In genomic region chr2:176124358-176125214, GRCh38 we compare ENCODE assay signal across 22 cellular contexts. TPM values are rescaled to one million over a fixed set of nuclear protein-coding genes. Genes with fewer than 3 reads are reported as not detected.
DNase-seq lines count a peak whose midpoint lies in the region; ATAC-seq, FAIRE-seq and TF ChIP-seq lines count a peak whose summit lies in the region.
"Had no signal": no experiment of that assay in that cellular context is flagged by ENCODE, and none has a peak within 500 bp of the region (broad histone marks: within the 10 kb centered on the region; RNA-seq: fewer than 3 reads in every experiment).

No MANE protein-coding gene starts in this region.

- no peaks in the 10 kb centered on the region for H3K9me3 Mint-ChIP-seq in T-helper 1 cell treated with Interleukin-12 subunit alpha and Interleukin-12 subunit beta and Interleukin-4 antibody, amounts not matched to agents 30 μg/mL and 1 μg/mL, for 36 hours
- H3K9me3 Mint-ChIP-seq: effector memory CD8-positive, alpha-beta T cell had no signal

- POLR2A ChIA-PET in RWPE1 (lab: Yijun Ruan, JAX; ENCODE audit: low non-redundant PET), result no interaction called here

- peak overlapping the region; percentile 72 to 75 for H3K4me3 ChIP-seq in kidney (ENCODE audit: low read length in 2 of 2)
- H3K4me3 ChIP-seq in sigmoid colon, result no peak overlapping the region
- H3K4me3 ChIP-seq: left lung had no signal

- TF ChIP-seq POLR2A in sigmoid colon (IDR thresholded peaks at IDR 0.05), result no peak

- H3K9me3 ChIP-seq in kidney (ENCODE audit: control insufficient read depth in 1 of 2, low read length in 2 of 2), result no peaks in the 10 kb centered on the region
- H3K9me3 ChIP-seq in sigmoid colon, result no peaks in the 10 kb centered on the region
- H3K9me3 ChIP-seq: left lung had no signal

- H3K27me3 ChIP-seq in sigmoid colon, result peaks cover 0 to 57% (median 24%) of the 10 kb centered on the region in 3 donors

- no peak for DNase-seq in T-helper 1 cell
- DNase-seq in RWPE1 (ENCODE audit: low spot score), result no peak
- peak; percentile 87 for DNase-seq in kidney
- peak; percentile 60 for DNase-seq in sigmoid colon
- no peak for DNase-seq in NCI-H774 (lab: John Stamatoyannopoulos, UW)
- DNase-seq: activated CD4-positive, alpha-beta T cell treated with anti-CD3 and anti-CD28 coated beads for 4 hours; amniotic stem cell; effector memory CD8-positive, alpha-beta T cell; NCI-H1417; NCI-H2171; NCI-H82 had no signal

- no peak for TF ChIP-seq EP300 in sigmoid colon (IDR thresholded peaks at IDR 0.05)

- FAIRE-seq in kidney (lab: Jason Lieb, UNC), result no peak

- H3K36me3 ChIP-seq in kidney (ENCODE audit: control insufficient read depth in 1 of 2, insufficient read depth in 2 of 2, low read length in 2 of 2), result no peaks in the 10 kb centered on the region
- peaks cover 0 to 12% (median 0%) of the 10 kb centered on the region in 4 donors for H3K36me3 ChIP-seq in sigmoid colon
- H3K36me3 ChIP-seq: left lung had no signal

- peak overlapping the region; percentile 29 for H3K27ac ChIP-seq in RWPE1
- peak overlapping the region; percentile 91 to 95 for H3K27ac ChIP-seq in kidney (ENCODE audit: low read depth in 2 of 2, low read length in 2 of 2)
- H3K27ac ChIP-seq in sigmoid colon, result no peak overlapping the region
- H3K27ac ChIP-seq: 22Rv1, C4-2B, left lung, SK-N-MC had no signal

- peak overlapping the region; percentile 59 to 86 for H3K9ac ChIP-seq in kidney (ENCODE audit: low read length in 2 of 2)

- intact Hi-C loops in kidney (cut with DNase I), result loop anchor here (10.0 kb wide), 2 partner anchors 520 to 1030 kb away; no protein-coding TSS in a partner anchor
- intact Hi-C loops in sigmoid colon (cut with DNase I), result no loop called here

- ATAC-seq in HG02840 (IDR thresholded peaks at IDR 0.05; ENCODE audit: low FRiP score, unreplicated experiment), result no peak
- ATAC-seq in esophagus mucosa, result no peak
- ATAC-seq: effector memory CD8-positive, alpha-beta T cell; left lung had no signal

- peak overlapping the region; percentile 36 for H3K27ac Mint-ChIP-seq in T-helper 1 cell treated with Interleukin-12 subunit alpha and Interleukin-12 subunit beta and Interleukin-4 antibody, amounts not matched to agents 30 μg/mL and 1 μg/mL, for 36 hours
- H3K27ac Mint-ChIP-seq: effector memory CD8-positive, alpha-beta T cell; progenitor cell of endocrine pancreas had no signal

- no peak overlapping the region for H3K4me3 Mint-ChIP-seq in T-helper 1 cell treated with Interleukin-12 subunit alpha and Interleukin-12 subunit beta and Interleukin-4 antibody, amounts not matched to agents 30 μg/mL and 1 μg/mL, for 36 hours

- H3K4me1 Mint-ChIP-seq in T-helper 1 cell treated with Interleukin-12 subunit alpha and Interleukin-12 subunit beta and Interleukin-4 antibody, amounts not matched to agents 30 μg/mL and 1 μg/mL, for 36 hours (ENCODE audit: low read depth), result peaks cover 9% of the 10 kb centered on the region

- no peaks in the 10 kb centered on the region for H3K36me3 Mint-ChIP-seq in T-helper 1 cell treated with Interleukin-12 subunit alpha and Interleukin-12 subunit beta and Interleukin-4 antibody, amounts not matched to agents 30 μg/mL and 1 μg/mL, for 36 hours (ENCODE audit: low read depth)

- peaks cover 86% of the 10 kb centered on the region for H3K27me3 Mint-ChIP-seq in T-helper 1 cell treated with Interleukin-12 subunit alpha and Interleukin-12 subunit beta and Interleukin-4 antibody, amounts not matched to agents 30 μg/mL and 1 μg/mL, for 36 hours (ENCODE audit: low read depth)

- WGBS in sigmoid colon, 2 donors, result 49 to 71% methylated on average over 28 of the region's 28 CpGs

- TF ChIP-seq CTCF in RWPE1 (conservative IDR thresholded peaks at IDR 0.05; ENCODE audit: low read depth), result no peak
- TF ChIP-seq CTCF in kidney (IDR thresholded peaks at IDR 0.05; ENCODE audit: borderline replicate concordance, extremely low read depth, insufficient read depth), result no peak
- TF ChIP-seq CTCF in sigmoid colon (IDR thresholded peaks at IDR 0.05), result no peak

- H3K4me1 ChIP-seq in kidney (ENCODE audit: control insufficient read depth in 1 of 2, insufficient read depth in 1 of 2, low read depth in 1 of 2, low read length in 2 of 2) (peaks cover 6 to 12% of the 10 kb centered on the region in 2 donors), sigmoid colon (peaks cover 0 to 32% (median 18%) of the 10 kb centered on the region in 4 donors)

- CTCF ChIA-PET in RWPE1 (lab: Yijun Ruan, JAX), result interaction anchor here (0.7 kb wide), 1 partner anchor 325 kb away, joined by 4 read pairs; no protein-coding TSS in a partner anchor

RNA-seq across cellular contexts. Expression of gene HOXD9, which starts 2.1 kb away (rescaled TPM):
- total RNA-seq in kidney (36.5 TPM), sigmoid colon (10 to 100 TPM; 10.6 to 27.1 (median 12.9) TPM), esophagus mucosa (1.1 TPM)
- polyA plus RNA-seq in kidney (ENCODE audit: insufficient read depth, low read depth, low replicate concordance) (36.4 TPM), sigmoid colon (1 to 10 TPM in 2 of 3 donors, under 1 TPM in 1; 0.46 to 3.6 (median 1.8) TPM)
- total RNA-seq: progenitor cell of endocrine pancreas had no signal

RNA-seq across cellular contexts. Expression of gene HOXD8, which starts 4.9 kb away (rescaled TPM):
- total RNA-seq in kidney (76.5 TPM), sigmoid colon (10 to 100 TPM; 10.2 to 19.7 (median 16.5) TPM), esophagus mucosa (0.88 TPM)
- polyA plus RNA-seq in kidney (ENCODE audit: insufficient read depth, low read depth, low replicate concordance) (122 TPM), sigmoid colon (10 to 100 TPM in 1 of 3 donors, 1 to 10 TPM in 2; 2.5 to 10.8 (median 3.4) TPM)
- total RNA-seq: H4, progenitor cell of endocrine pancreas had no signal

RNA-seq across cellular contexts. Expression of gene HOXD10, which starts 8.0 kb away (rescaled TPM):
- total RNA-seq in kidney, result 35.4 TPM
- polyA plus RNA-seq in kidney (ENCODE audit: insufficient read depth, low read depth, low replicate concordance), result 28.2 TPM
- total RNA-seq in sigmoid colon, result 10 to 100 TPM; 10.7 to 46.0 (median 17.9) TPM
- 1 to 10 TPM in 2 of 3 donors, under 1 TPM in 1; 0.23 to 2.4 (median 1.5) TPM for polyA plus RNA-seq in sigmoid colon
- 0.24 TPM for total RNA-seq in esophagus mucosa
- total RNA-seq: H4, LHCN-M2, progenitor cell of endocrine pancreas had no signal

RNA-seq across cellular contexts. Expression of gene HOXD11, which starts 17.5 kb away (rescaled TPM):
- 15.9 TPM for total RNA-seq in kidney
- polyA plus RNA-seq in kidney (ENCODE audit: insufficient read depth, low read depth, low replicate concordance), result 5.8 TPM
- total RNA-seq in sigmoid colon, result 10 to 100 TPM; 18.3 to 39.3 (median 24.9) TPM
- polyA plus RNA-seq in sigmoid colon, result 1 to 10 TPM in 2 of 3 donors, under 1 TPM in 1; 0.69 to 3.6 (median 2.1) TPM
- total RNA-seq in esophagus mucosa, result not detected
- total RNA-seq: H4, left lung, LHCN-M2, progenitor cell of endocrine pancreas had no signal

RNA-seq across cellular contexts. Expression of gene HOXD12, which starts 25.0 kb away (rescaled TPM):
- total RNA-seq in kidney, result not detected
- polyA plus RNA-seq in kidney (ENCODE audit: insufficient read depth, low read depth, low replicate concordance), result not detected
- 1 to 10 TPM in 3 of 4 donors, not detected in 1; 1.3 to 1.8 (median 1.7) TPM for total RNA-seq in sigmoid colon
- under 1 TPM in 1 of 3 donors, not detected in 2; 0.15 TPM for polyA plus RNA-seq in sigmoid colon
- not detected for total RNA-seq in esophagus mucosa
- total RNA-seq: H4, left lung, LHCN-M2, progenitor cell of endocrine pancreas had no signal
- polyA plus RNA-seq: thymus had no signal

Comparison
In these comparisons a context has a peak if more than half of its experiments do, and no peak if none do; other contexts are left out.
1. DNase-seq: peak in kidney (single experiment) and sigmoid colon (single experiment); none in T-helper 1 cell (0 of 5), RWPE1 (single experiment) and NCI-H774 (single experiment).
2. H3K27ac ChIP-seq: peak in RWPE1 (single experiment) and kidney (2 of 2); none in sigmoid colon (0 of 4).
3. H3K4me3 ChIP-seq: peak in kidney (2 of 2); none in sigmoid colon (0 of 4).